1 cellular context compared by ENCODE assay signal in the genomic region with DNA sequence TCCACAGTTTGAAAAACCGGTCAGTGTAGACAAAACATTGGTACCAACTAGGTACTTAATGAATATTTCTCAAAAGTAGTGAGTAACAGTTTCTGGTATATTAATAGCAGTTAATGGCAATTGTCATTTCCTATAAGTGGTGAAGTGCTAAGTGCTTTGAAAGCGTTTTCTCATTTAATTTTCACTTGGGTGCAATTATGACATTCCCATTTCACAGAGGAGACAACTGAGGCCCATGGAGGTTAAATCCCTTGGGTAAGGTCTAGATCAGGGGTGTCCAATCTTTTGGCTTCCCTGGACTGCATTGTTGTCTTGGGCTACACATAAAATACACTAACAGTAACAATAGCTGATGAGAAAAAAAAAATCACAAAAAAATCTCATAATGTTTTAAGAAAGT.
TF ChIP-seq lines count a peak whose summit lies in the region.

No MANE protein-coding gene starts in this region.

TF ChIP-seq in HepG2, 621 proteins besides CTCF, POLR2A, EP300 and RAD21:
- TF ChIP-seq SALL1 (CRISPR knock-in tag; IDR thresholded peaks at IDR 0.05) (no peak), ZNF629 (CRISPR knock-in tag; conservative IDR thresholded peaks at IDR 0.05) (peak; percentile 74)
TF ChIP-seq in HepG2: peak in this region for 1.
